In the genomic region with DNA sequence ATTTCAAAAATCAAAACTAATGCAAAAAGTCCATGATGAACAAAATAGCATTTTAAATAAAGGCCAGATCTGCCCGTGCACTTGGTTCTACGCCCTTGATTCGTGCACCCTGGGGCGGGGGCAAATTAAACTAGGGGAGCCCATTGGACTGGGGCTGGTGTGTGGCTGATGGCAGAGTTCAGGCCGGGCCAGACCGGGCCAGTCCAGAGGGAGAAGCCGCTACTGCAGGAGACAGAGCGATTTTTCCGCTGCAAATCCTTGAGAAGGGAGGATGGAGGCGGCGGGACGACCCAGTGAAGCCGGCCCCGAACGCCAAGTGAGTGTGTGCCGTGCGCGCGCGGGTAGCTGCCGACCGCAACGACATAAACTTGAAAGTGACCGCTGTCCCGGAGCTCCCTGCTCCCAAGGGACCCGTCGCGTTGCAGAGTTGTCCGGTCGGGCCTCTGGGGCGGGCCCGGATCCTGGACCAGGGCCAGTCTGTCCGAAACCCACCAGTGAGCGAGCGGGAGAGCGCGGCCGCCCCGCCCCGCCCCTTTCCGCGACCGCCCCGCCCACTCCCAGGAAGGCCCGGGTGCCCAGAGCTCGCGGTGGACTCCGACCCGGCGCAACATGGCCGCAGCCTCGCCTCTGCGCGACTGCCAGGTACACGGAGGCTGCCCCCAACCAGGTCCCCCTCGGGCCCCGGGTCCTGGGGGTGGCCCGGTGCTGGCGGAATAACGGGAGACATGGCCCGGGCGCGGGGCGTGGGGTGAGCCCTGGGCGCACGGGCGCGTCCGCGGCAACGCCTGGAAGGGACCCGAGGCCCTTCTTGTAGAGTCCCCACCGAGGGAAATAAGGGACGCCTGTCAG, we compare ENCODE assay signal across 1 cellular context.
TF ChIP-seq lines count a peak whose summit lies in the region.

Gene TTC38, plus strand, starts transcription at position 578 of the 849 bp plus-strand sequence. Its CDS starts 32 bp downstream, at position 610.

TF ChIP-seq in HepG2, 621 proteins besides CTCF, POLR2A, EP300 and RAD21 (continued from another document and continues in another):
- TF ChIP-seq KAT8 (CRISPR knock-in tag; IDR thresholded peaks at IDR 0.05) (peak; percentile 19; the same call in 1 of the 2 replicates), ZIK1 (CRISPR knock-in tag; IDR thresholded peaks at IDR 0.05; ENCODE audit: borderline replicate concordance, low read depth) (no peak), SNAPC2 (CRISPR knock-in tag; IDR thresholded peaks at IDR 0.05) (peak; percentile 39; the same call in 1 of the 2 replicates), ZSCAN21 (CRISPR knock-in tag; IDR thresholded peaks at IDR 0.05; ENCODE audit: borderline replicate concordance) (peak; percentile 54; the same call in 1 of the 2 replicates), SCMH1 (CRISPR knock-in tag; IDR thresholded peaks at IDR 0.05; ENCODE audit: borderline replicate concordance) (no peak), MEF2D (CRISPR knock-in tag; IDR thresholded peaks at IDR 0.05) (no peak), RFXANK (CRISPR knock-in tag; IDR thresholded peaks at IDR 0.05) (0 out of 2 replicates have a peak, but pooled peaks have one; percentile 64), SRY (CRISPR knock-in tag; IDR thresholded peaks at IDR 0.05) (0 out of 2 replicates have a peak, but pooled peaks have one; percentile 5), DDIT3 (CRISPR knock-in tag; IDR thresholded peaks at IDR 0.05) (no peak), ZNF605 (CRISPR knock-in tag; IDR thresholded peaks at IDR 0.05) (no peak), SMYD3 (CRISPR knock-in tag; IDR thresholded peaks at IDR 0.05) (no peak; the same call in 1 of the 2 replicates), GZF1 (CRISPR knock-in tag; IDR thresholded peaks at IDR 0.05) (no peak), NCOA2 (CRISPR knock-in tag; IDR thresholded peaks at IDR 0.05) (peak; percentile 46; the same call in 1 of the 2 replicates), MBNL3 (CRISPR knock-in tag; conservative IDR thresholded peaks at IDR 0.05) (no peak), ZFX (CRISPR knock-in tag; IDR thresholded peaks at IDR 0.05; ENCODE audit: low read depth) (peak; percentile 84), ZSCAN12 (CRISPR knock-in tag; IDR thresholded peaks at IDR 0.05) (no peak), ZNF253 (CRISPR knock-in tag; IDR thresholded peaks at IDR 0.05; ENCODE audit: borderline replicate concordance) (peak; percentile 74; the same call in 1 of the 2 replicates), ZEB1 (IDR thresholded peaks at IDR 0.05; ENCODE audit: insufficient replicate concordance, low read depth) (no peak), ZNF577 (CRISPR knock-in tag; IDR thresholded peaks at IDR 0.05; ENCODE audit: borderline replicate concordance, low read depth) (no peak), ZNF501 (CRISPR knock-in tag; IDR thresholded peaks at IDR 0.05) (peak; percentile 49), POGK (CRISPR knock-in tag; conservative IDR thresholded peaks at IDR 0.05) (peak; percentile 67; the same call in 1 of the 2 replicates), PREB (CRISPR knock-in tag; IDR thresholded peaks at IDR 0.05) (no peak), ATF7-NPFF (CRISPR knock-in tag; IDR thresholded peaks at IDR 0.05; ENCODE audit: low read depth) (peak; percentile 60; the same call in 1 of the 2 replicates), SP1 (IDR thresholded peaks at IDR 0.05) (no peak), SP1 (CRISPR knock-in tag; IDR thresholded peaks at IDR 0.05) (peak; percentile 69; the same call in 1 of the 2 replicates), ZNF446 (CRISPR knock-in tag; IDR thresholded peaks at IDR 0.05) (no peak; the same call in 1 of the 2 replicates), HMG20A (CRISPR knock-in tag; IDR thresholded peaks at IDR 0.05; ENCODE audit: borderline replicate concordance) (no peak), DNMT3B (CRISPR knock-in tag; conservative IDR thresholded peaks at IDR 0.05) (no peak), ZNF333 (CRISPR knock-in tag; IDR thresholded peaks at IDR 0.05; ENCODE audit: borderline replicate concordance) (no peak), ZMYM4 (CRISPR knock-in tag; IDR thresholded peaks at IDR 0.05) (no peak), EED (CRISPR knock-in tag; IDR thresholded peaks at IDR 0.05) (no peak), ZSCAN29 (CRISPR knock-in tag; conservative IDR thresholded peaks at IDR 0.05) (0 out of 2 replicates have a peak, but pooled peaks have one; percentile 51), AFF4 (CRISPR knock-in tag; IDR thresholded peaks at IDR 0.05) (peak; percentile 29; the same call in 1 of the 2 replicates), SIN3A (IDR thresholded peaks at IDR 0.05; ENCODE audit: borderline replicate concordance, low read depth, low read length) (peak; percentile 74; the same call in 1 of the 2 replicates), SATB2 (CRISPR knock-in tag; IDR thresholded peaks at IDR 0.05) (no peak), FOXM1 (CRISPR knock-in tag; IDR thresholded peaks at IDR 0.05) (no peak), ZNF264 (CRISPR knock-in tag; IDR thresholded peaks at IDR 0.05) (no peak), ARNT2 (CRISPR knock-in tag; IDR thresholded peaks at IDR 0.05; ENCODE audit: low read depth) (0 out of 2 replicates have a peak, but pooled peaks have one; percentile 29), PHF8 (CRISPR knock-in tag; IDR thresholded peaks at IDR 0.05) (peak; percentile 93), MTA1 (CRISPR knock-in tag; IDR thresholded peaks at IDR 0.05; ENCODE audit: borderline replicate concordance) (no peak), ZNF18 (CRISPR knock-in tag; IDR thresholded peaks at IDR 0.05; ENCODE audit: insufficient replicate concordance) (peak; percentile 12)
- TF ChIP-seq, protein P1, sequence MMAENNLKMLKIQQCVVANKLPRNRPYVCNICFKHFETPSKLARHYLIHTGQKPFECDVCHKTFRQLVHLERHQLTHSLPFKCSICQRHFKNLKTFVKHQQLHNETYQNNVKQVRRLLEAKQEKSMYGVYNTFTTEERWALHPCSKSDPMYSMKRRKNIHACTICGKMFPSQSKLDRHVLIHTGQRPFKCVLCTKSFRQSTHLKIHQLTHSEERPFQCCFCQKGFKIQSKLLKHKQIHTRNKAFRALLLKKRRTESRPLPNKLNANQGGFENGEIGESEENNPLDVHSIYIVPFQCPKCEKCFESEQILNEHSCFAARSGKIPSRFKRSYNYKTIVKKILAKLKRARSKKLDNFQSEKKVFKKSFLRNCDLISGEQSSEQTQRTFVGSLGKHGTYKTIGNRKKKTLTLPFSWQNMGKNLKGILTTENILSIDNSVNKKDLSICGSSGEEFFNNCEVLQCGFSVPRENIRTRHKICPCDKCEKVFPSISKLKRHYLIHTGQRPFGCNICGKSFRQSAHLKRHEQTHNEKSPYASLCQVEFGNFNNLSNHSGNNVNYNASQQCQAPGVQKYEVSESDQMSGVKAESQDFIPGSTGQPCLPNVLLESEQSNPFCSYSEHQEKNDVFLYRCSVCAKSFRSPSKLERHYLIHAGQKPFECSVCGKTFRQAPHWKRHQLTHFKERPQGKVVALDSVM (CRISPR knock-in tag; IDR thresholded peaks at IDR 0.05): peak; percentile 65; the same call in 1 of the 2 replicates
- TF ChIP-seq, protein P2, sequence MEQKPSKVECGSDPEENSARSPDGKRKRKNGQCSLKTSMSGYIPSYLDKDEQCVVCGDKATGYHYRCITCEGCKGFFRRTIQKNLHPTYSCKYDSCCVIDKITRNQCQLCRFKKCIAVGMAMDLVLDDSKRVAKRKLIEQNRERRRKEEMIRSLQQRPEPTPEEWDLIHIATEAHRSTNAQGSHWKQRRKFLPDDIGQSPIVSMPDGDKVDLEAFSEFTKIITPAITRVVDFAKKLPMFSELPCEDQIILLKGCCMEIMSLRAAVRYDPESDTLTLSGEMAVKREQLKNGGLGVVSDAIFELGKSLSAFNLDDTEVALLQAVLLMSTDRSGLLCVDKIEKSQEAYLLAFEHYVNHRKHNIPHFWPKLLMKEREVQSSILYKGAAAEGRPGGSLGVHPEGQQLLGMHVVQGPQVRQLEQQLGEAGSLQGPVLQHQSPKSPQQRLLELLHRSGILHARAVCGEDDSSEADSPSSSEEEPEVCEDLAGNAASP (CRISPR knock-in tag; IDR thresholded peaks at IDR 0.05; ENCODE audit: borderline replicate concordance): peak; percentile 90
- TF ChIP-seq, protein P3, sequence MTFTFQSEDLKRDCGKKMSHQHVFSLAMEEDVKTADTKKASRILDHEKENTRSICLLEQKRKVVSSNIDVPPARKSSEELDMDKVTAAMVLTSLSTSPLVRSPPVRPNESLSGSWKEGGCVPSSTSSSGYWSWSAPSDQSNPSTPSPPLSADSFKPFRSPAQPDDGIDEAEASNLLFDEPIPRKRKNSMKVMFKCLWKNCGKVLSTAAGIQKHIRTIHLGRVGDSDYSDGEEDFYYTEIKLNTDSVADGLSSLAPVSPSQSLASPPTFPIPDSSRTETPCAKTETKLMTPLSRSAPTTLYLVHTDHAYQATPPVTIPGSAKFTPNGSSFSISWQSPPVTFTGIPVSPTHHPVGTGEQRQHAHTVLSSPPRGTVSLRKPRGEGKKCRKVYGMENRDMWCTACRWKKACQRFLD (CRISPR knock-in tag; IDR thresholded peaks at IDR 0.05; ENCODE audit: borderline replicate concordance): no peak; the same call in 1 of the 2 replicates
- TF ChIP-seq, protein P4, sequence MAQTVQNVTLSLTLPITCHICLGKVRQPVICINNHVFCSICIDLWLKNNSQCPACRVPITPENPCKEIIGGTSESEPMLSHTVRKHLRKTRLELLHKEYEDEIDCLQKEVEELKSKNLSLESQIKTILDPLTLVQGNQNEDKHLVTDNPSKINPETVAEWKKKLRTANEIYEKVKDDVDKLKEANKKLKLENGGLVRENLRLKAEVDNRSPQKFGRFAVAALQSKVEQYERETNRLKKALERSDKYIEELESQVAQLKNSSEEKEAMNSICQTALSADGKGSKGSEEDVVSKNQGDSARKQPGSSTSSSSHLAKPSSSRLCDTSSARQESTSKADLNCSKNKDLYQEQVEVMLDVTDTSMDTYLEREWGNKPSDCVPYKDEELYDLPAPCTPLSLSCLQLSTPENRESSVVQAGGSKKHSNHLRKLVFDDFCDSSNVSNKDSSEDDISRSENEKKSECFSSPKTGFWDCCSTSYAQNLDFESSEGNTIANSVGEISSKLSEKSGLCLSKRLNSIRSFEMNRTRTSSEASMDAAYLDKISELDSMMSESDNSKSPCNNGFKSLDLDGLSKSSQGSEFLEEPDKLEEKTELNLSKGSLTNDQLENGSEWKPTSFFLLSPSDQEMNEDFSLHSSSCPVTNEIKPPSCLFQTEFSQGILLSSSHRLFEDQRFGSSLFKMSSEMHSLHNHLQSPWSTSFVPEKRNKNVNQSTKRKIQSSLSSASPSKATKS (CRISPR knock-in tag; IDR thresholded peaks at IDR 0.05): peak; percentile 51; the same call in 1 of the 2 replicates
- TF ChIP-seq, protein P5, sequence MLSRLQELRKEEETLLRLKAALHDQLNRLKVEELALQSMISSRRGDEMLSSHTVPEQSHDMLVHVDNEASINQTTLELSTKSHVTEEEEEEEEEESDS (CRISPR knock-in tag; IDR thresholded peaks at IDR 0.05; ENCODE audit: borderline replicate concordance): no peak
